Comparison of ENCODE assay signal across 17 cellular contexts in the genomic region with DNA sequence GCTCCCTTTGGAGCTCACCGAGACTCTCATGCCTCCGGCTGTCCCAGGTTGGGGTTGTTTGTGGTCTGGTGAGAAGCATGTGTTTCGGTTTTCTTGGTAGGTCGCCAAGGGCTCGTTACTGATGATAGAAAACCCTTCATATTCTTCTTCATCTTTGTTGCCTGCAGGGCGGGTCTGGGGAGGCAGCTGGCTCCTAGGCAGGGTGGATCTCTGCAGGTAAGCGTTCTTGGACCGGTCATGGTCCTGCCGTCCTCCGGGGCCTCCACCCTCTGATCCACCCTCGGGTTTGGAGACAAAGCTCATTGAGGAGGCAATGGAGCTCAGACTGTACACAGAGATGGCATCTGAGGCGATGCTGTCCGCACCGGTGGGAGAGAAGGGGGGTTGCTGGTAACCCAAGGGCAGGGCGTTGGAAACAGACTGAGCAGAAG.
DNase-seq lines count a peak whose midpoint lies in the region; ATAC-seq and TF ChIP-seq lines count a peak whose summit lies in the region.
"Had no signal": no experiment of that assay in that cellular context is flagged by ENCODE, and none has a peak within 500 bp of the region (broad histone marks: within the 10 kb centered on the region; RNA-seq: fewer than 3 reads in every experiment).

No MANE protein-coding gene starts in this region.

- intact Hi-C loops in activated CD4-positive, alpha-beta memory T cell treated with anti-CD3 and anti-CD28 coated beads for 36 hours (cut with micrococcal nuclease): no loop called here
- intact Hi-C loops in stomach (cut with DNase I; ENCODE audit: low total_unique reads): no loop called here

- H3K4me3 ChIP-seq in stomach: no peak overlapping the region

- H3K36me3 ChIP-seq in stomach: peaks cover 14 to 72% (median 59%) of the 10 kb centered on the region in 4 donors

- H3K36me3 Mint-ChIP-seq in activated CD4-positive, alpha-beta memory T cell treated with anti-CD3 and anti-CD28 coated beads, Interleukin-2, amount 10 ng/mL, durations not matched to agents 7 days and 5 days (ENCODE audit: low read depth): no peaks in the 10 kb centered on the region
- H3K36me3 Mint-ChIP-seq in activated CD4-positive, alpha-beta memory T cell treated with anti-CD3 and anti-CD28 coated beads for 36 hours: no peaks in the 10 kb centered on the region

- no peaks in the 10 kb centered on the region for H3K27me3 ChIP-seq in stomach

- CTCF ChIA-PET in activated CD4-positive, alpha-beta memory T cell treated with anti-CD3 and anti-CD28 coated beads, Interleukin-2, amount 10 ng/mL, durations not matched to agents 7 days and 5 days (lab: Charles Lee): interaction anchor here (0.9 kb wide), 1 partner anchor 37 kb away, joined by 3 read pairs; no protein-coding TSS in a partner anchor
- CTCF ChIA-PET in activated CD4-positive, alpha-beta memory T cell treated with anti-CD3 and anti-CD28 coated beads for 36 hours (lab: Charles Lee): interaction anchor here (1.3 kb wide), 1 partner anchor 96 kb away, joined by 3 read pairs; no protein-coding TSS in a partner anchor

- TF ChIP-seq CTCF in stomach (IDR thresholded peaks at IDR 0.05): no peak

- peaks cover 0 to 6% (median 3%) of the 10 kb centered on the region in 4 donors for H3K4me1 ChIP-seq in stomach

- H3K4me3 Mint-ChIP-seq in activated CD4-positive, alpha-beta memory T cell treated with anti-CD3 and anti-CD28 coated beads, Interleukin-2, amount 10 ng/mL, durations not matched to agents 7 days and 5 days: no peak overlapping the region
- H3K4me3 Mint-ChIP-seq in activated CD4-positive, alpha-beta memory T cell treated with anti-CD3 and anti-CD28 coated beads for 36 hours: no peak overlapping the region
- H3K4me3 Mint-ChIP-seq: CD14-positive monocyte had no signal

- no peak overlapping the region for H3K27ac Mint-ChIP-seq in activated CD4-positive, alpha-beta memory T cell treated with anti-CD3 and anti-CD28 coated beads, Interleukin-2, amount 10 ng/mL, durations not matched to agents 7 days and 5 days
- H3K27ac Mint-ChIP-seq in activated CD4-positive, alpha-beta memory T cell treated with anti-CD3 and anti-CD28 coated beads for 36 hours: no peak overlapping the region

- H3K27ac ChIP-seq in stomach: no peak overlapping the region

- no peak for TF ChIP-seq POLR2A in stomach (IDR thresholded peaks at IDR 0.05)

- peak; percentile 7 for DNase-seq in activated CD4-positive, alpha-beta memory T cell treated with anti-CD3 and anti-CD28 coated beads, Interleukin-2, amount 10 ng/mL, durations not matched to agents 7 days and 5 days
- DNase-seq in activated CD4-positive, alpha-beta memory T cell treated with anti-CD3 and anti-CD28 coated beads for 36 hours: no peak
- peak; percentile 30 for DNase-seq in RPMI8226
- DNase-seq in mesenteric fat pad (ENCODE audit: low spot score): peak; percentile 81
- peak; percentile 21 for DNase-seq in stomach
- no peak for DNase-seq in occipital lobe (lab: John Stamatoyannopoulos, UW)
- no peak for DNase-seq in HT-29 (ENCODE audit: low spot score)
- DNase-seq: 8988T; GF-D8; KBM-7; NCI-H1105; NCI-H2081; NCI-H2171 treated with DMSO at 0.1 percent for 48 hours; NK-92 treated with Interleukin-12 subunit alpha and Interleukin-12 subunit beta, amount 100 ng/mL, for 24 hours; SHP77 treated with DMSO at 0.1 percent for 48 hours had no signal

- no peak for ATAC-seq in GM18873 (IDR thresholded peaks at IDR 0.05; ENCODE audit: low FRiP score, unreplicated experiment)

- no peaks in the 10 kb centered on the region for H3K9me3 ChIP-seq in stomach

- peaks cover 2% of the 10 kb centered on the region for H3K4me1 Mint-ChIP-seq in activated CD4-positive, alpha-beta memory T cell treated with anti-CD3 and anti-CD28 coated beads, Interleukin-2, amount 10 ng/mL, durations not matched to agents 7 days and 5 days
- no peaks in the 10 kb centered on the region for H3K4me1 Mint-ChIP-seq in activated CD4-positive, alpha-beta memory T cell treated with anti-CD3 and anti-CD28 coated beads for 36 hours (ENCODE audit: low read depth)

- no peak for TF ChIP-seq EP300 in stomach (IDR thresholded peaks at IDR 0.05)

- H3K9me3 Mint-ChIP-seq in activated CD4-positive, alpha-beta memory T cell treated with anti-CD3 and anti-CD28 coated beads, Interleukin-2, amount 10 ng/mL, durations not matched to agents 7 days and 5 days: no peaks in the 10 kb centered on the region
- H3K9me3 Mint-ChIP-seq in activated CD4-positive, alpha-beta memory T cell treated with anti-CD3 and anti-CD28 coated beads for 36 hours: no peaks in the 10 kb centered on the region

- 89 to 91% (median 91%) methylated on average over 15 of the region's 15 CpGs for WGBS in stomach, 5 donors

- POLR2A ChIA-PET in activated CD4-positive, alpha-beta memory T cell treated with anti-CD3 and anti-CD28 coated beads, Interleukin-2, amount 10 ng/mL, durations not matched to agents 7 days and 5 days (lab: Charles Lee): interaction anchor here (1.3 kb wide), 1 partner anchor 84 kb away, joined by 3 read pairs; no protein-coding TSS in a partner anchor
- POLR2A ChIA-PET in activated CD4-positive, alpha-beta memory T cell treated with anti-CD3 and anti-CD28 coated beads for 36 hours (lab: Charles Lee): no interaction called here

- H3K27me3 Mint-ChIP-seq in activated CD4-positive, alpha-beta memory T cell treated with anti-CD3 and anti-CD28 coated beads, Interleukin-2, amount 10 ng/mL, durations not matched to agents 7 days and 5 days: no peaks in the 10 kb centered on the region
- no peaks in the 10 kb centered on the region for H3K27me3 Mint-ChIP-seq in activated CD4-positive, alpha-beta memory T cell treated with anti-CD3 and anti-CD28 coated beads for 36 hours

Comparison
In these comparisons a context has a peak if more than half of its experiments do, and no peak if none do; other contexts are left out.
1. DNase-seq: peak in activated CD4-positive, alpha-beta memory T cell treated with anti-CD3 and anti-CD28 coated beads, Interleukin-2, amount 10 ng/mL, durations not matched to agents 7 days and 5 days (single experiment), RPMI8226 (single experiment), mesenteric fat pad (single experiment) and stomach (single experiment); none in activated CD4-positive, alpha-beta memory T cell treated with anti-CD3 and anti-CD28 coated beads for 36 hours (single experiment), occipital lobe (single experiment) and HT-29 (single experiment).